ENCODE assay signal across 14 cellular contexts in genomic region chr19:40303765-40304164, GRCh38.
"Had no signal": no experiment of that assay in that cellular context is flagged by ENCODE, and none has a peak within 500 bp of the region (broad histone marks: within the 10 kb centered on the region; RNA-seq: fewer than 3 reads in every experiment).

No MANE protein-coding gene starts in this region.

- H3K4me1 ChIP-seq: breast epithelium, gastrocnemius medialis had no signal

- H3K27me3 Mint-ChIP-seq: activated CD4-positive, alpha-beta T cell treated with anti-CD3 and anti-CD28 coated beads, Interleukin-2, amount 10 ng/mL, durations not matched to agents 7 days and 5 days; activated T-cell treated with anti-CD3 and anti-CD28 coated beads, Interleukin-2, amount 50 U/mL, for 24 hours had no signal

- FAIRE-seq: endometrium had no signal

- H3K4me3 ChIP-seq: breast epithelium, gastrocnemius medialis, smooth muscle cell, thoracic aorta had no signal

- H3K27ac Mint-ChIP-seq: activated CD4-positive, alpha-beta T cell treated with anti-CD3 and anti-CD28 coated beads, Interleukin-2, amount 10 ng/mL, durations not matched to agents 7 days and 5 days; activated CD8-positive, alpha-beta T cell treated with anti-CD3 and anti-CD28 coated beads, Interleukin-2, amount 10 ng/mL, durations not matched to agents 7 days and 5 days; activated T-cell treated with anti-CD3 and anti-CD28 coated beads, Interleukin-2, amount 50 U/mL, for 24 hours had no signal

- H3K9me3 Mint-ChIP-seq: activated CD4-positive, alpha-beta T cell treated with anti-CD3 and anti-CD28 coated beads, Interleukin-2, amount 10 ng/mL, durations not matched to agents 7 days and 5 days; activated T-cell treated with anti-CD3 and anti-CD28 coated beads, Interleukin-2, amount 50 U/mL, for 24 hours had no signal

- H3K4me3 Mint-ChIP-seq: activated CD4-positive, alpha-beta T cell treated with anti-CD3 and anti-CD28 coated beads, Interleukin-2, amount 10 ng/mL, durations not matched to agents 7 days and 5 days; activated CD8-positive, alpha-beta T cell treated with anti-CD3 and anti-CD28 coated beads, Interleukin-2, amount 10 ng/mL, durations not matched to agents 7 days and 5 days; activated T-cell treated with anti-CD3 and anti-CD28 coated beads, Interleukin-2, amount 50 U/mL, for 24 hours had no signal

- ATAC-seq: activated CD4-positive, CD25-positive, alpha-beta regulatory T cell treated with anti-CD3 and anti-CD28 coated beads, Interleukin-2, amount 50 U/mL, for 24 hours; activated CD8-positive, alpha-beta T cell treated with anti-CD3 and anti-CD28 coated beads, Interleukin-2, amount 10 ng/mL, durations not matched to agents 7 days and 5 days; esophagus mucosa; gastrocnemius medialis had no signal

- H3K27me3 ChIP-seq: breast epithelium, gastrocnemius medialis had no signal

- H3K4me2 ChIP-seq: smooth muscle cell had no signal

- H3K9me3 ChIP-seq: breast epithelium, gastrocnemius medialis, thoracic aorta had no signal

- H3K27ac ChIP-seq: gastrocnemius medialis, thoracic aorta had no signal

- DNase-seq: activated CD4-positive, alpha-beta T cell treated with anti-CD3 and anti-CD28 coated beads, Interleukin-2, amount 10 ng/mL, durations not matched to agents 7 days and 5 days; activated CD8-positive, alpha-beta T cell treated with anti-CD3 and anti-CD28 coated beads, Interleukin-2, amount 10 ng/mL, durations not matched to agents 7 days and 5 days; activated naive CD4-positive, alpha-beta T cell treated with anti-CD3 and anti-CD28 coated beads, Interleukin-2, amount 50 U/mL, for 16 hours; activated T-cell treated with anti-CD3 and anti-CD28 coated beads, Interleukin-2, amount 50 U/mL, for 24 hours; cortex of kidney; gastrocnemius medialis; stimulated activated CD4-positive, alpha-beta T cell treated with anti-CD3 and anti-CD28 coated beads, Interleukin-4, amount 100 ng/mL, for 1 hour; T1000 had no signal

- H3K36me3 ChIP-seq: breast epithelium, gastrocnemius medialis, thoracic aorta had no signal
